Comparison of ENCODE assay signal across 8 cellular contexts in the genomic region with DNA sequence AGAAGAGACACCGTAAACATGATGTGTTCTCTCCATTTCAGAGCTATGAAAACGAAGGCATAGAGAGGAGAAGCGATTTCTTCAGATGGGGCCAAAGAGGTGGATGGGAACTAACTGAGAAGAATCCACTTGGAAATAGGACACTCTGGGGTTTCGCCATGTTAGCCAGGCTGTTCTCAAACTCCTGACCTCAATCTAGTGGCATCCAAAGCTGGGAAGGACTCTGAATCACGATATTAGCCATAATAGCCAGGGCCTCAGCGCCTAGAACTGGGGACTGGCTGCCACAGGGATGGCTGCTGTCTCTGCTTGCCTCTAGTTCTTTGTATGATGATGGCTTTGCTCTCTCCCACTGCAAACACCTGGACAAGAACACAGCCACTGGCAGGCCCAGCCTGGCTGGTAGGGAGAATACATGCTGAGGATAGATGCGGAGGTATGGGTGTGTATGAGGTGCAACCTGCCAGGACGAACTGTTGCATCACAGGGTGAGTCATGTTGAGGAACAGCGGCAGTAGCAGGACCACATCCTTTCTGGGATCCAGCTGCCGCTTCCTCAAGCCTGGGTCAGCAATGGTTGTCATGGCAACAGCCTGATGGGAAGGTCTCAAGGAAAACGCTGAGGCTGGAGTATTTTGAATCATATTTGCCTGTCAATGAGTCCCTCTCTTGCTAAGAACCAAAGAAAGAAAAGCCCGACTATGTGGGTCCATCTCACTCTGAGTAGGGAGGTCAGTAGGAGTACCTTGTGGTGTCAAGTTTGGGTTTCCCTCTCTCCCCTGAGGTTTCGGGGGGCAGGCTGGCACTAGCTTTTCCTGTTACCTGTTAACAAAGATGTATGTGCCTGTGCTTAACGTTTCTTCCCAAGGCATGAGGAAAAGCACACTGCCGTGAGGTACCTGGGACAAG. TPM values are rescaled to one million over a fixed set of nuclear protein-coding genes. Genes with fewer than 3 reads are reported as not detected.
DNase-seq lines count a peak whose midpoint lies in the region; ATAC-seq and TF ChIP-seq lines count a peak whose summit lies in the region.

No MANE protein-coding gene starts in this region.

- no peak overlapping the region for H3K4me3 Mint-ChIP-seq in chondrocyte (ENCODE audit: unreplicated experiment)

- no peak for TF ChIP-seq CTCF in gastroesophageal sphincter (IDR thresholded peaks at IDR 0.05)
- no peak for TF ChIP-seq CTCF in chondrocyte (IDR thresholded peaks at IDR 0.05)

- no peak overlapping the region for H3K4me3 ChIP-seq in Jurkat, Clone E6-1 (ENCODE audit: low read length)
- H3K4me3 ChIP-seq in gastroesophageal sphincter: no peak overlapping the region

- no peaks in the 10 kb centered on the region for H3K9me3 ChIP-seq in gastroesophageal sphincter

- peak; percentile 58 for ATAC-seq in gastroesophageal sphincter

- no peak for TF ChIP-seq POLR2A in gastroesophageal sphincter (IDR thresholded peaks at IDR 0.05)

- H3K36me3 ChIP-seq in gastroesophageal sphincter: no peaks in the 10 kb centered on the region

- no peak for TF ChIP-seq EP300 in gastroesophageal sphincter (IDR thresholded peaks at IDR 0.05)

- H3K27ac ChIP-seq in gastroesophageal sphincter: no peak overlapping the region

- 39 to 41% methylated on average over 4 to 12 of the region's 15 CpGs for WGBS in gastroesophageal sphincter (ENCODE audit: low coverage in 1 of 2), 2 donors

- no peaks in the 10 kb centered on the region for H3K36me3 Mint-ChIP-seq in chondrocyte (ENCODE audit: low read depth)

- H3K27me3 Mint-ChIP-seq in chondrocyte (ENCODE audit: low read depth): peaks cover 13% of the 10 kb centered on the region

- no peak overlapping the region for H3K27ac Mint-ChIP-seq in chondrocyte (ENCODE audit: unreplicated experiment)

- peaks cover 55% of the 10 kb centered on the region for H3K27me3 ChIP-seq in gastroesophageal sphincter

- peaks cover 3% of the 10 kb centered on the region for H3K4me1 Mint-ChIP-seq in chondrocyte (ENCODE audit: low read depth)

- H3K9me3 Mint-ChIP-seq in chondrocyte (ENCODE audit: low read depth): no peaks in the 10 kb centered on the region

- peak; percentile 89 for DNase-seq in DMS79 (lab: John Stamatoyannopoulos, UW)
- DNase-seq in Jurkat, Clone E6-1 (ENCODE audit: low read depth, low spot score): peak; percentile 35
- DNase-seq in activated CD4-positive, alpha-beta T cell treated with anti-CD3 and anti-CD28 coated beads, Interleukin-2, amount 50 U/mL, for 48 hours: peak; percentile 19 to 48
- peak; percentile 13 to 18 for DNase-seq in stimulated activated CD8-positive, alpha-beta memory T cell treated with anti-CD3 and anti-CD28 coated beads, Interleukin-2, amount 100 ng/mL, for 48 hours (ENCODE audit: low read depth in 2 of 2)
- no peak for DNase-seq in HUDEP-2 (lab: John Stamatoyannopoulos, UW; ENCODE audit: unreplicated experiment in 76 of 76)
- no peak for DNase-seq in chondrocyte (ENCODE audit: low spot score)
- DNase-seq in effector CD4-positive, alpha-beta T cell: no peak

- H3K4me1 ChIP-seq in gastroesophageal sphincter: peaks cover 0 to 7% (median 3%) of the 10 kb centered on the region in 3 donors

RNA-seq across cellular contexts. Expression of gene CCDC177, which starts 31.1 kb away (rescaled TPM):
- not detected for polyA plus RNA-seq in Jurkat, Clone E6-1 (2012; ENCODE audit: insufficient read depth, insufficient read length)
- total RNA-seq in gastroesophageal sphincter: not detected
- not detected in 3 replicates for total RNA-seq in chondrocyte

RNA-seq across cellular contexts. Expression of gene PLEKHD1, which starts 59.1 kb away (rescaled TPM):
- polyA plus RNA-seq in Jurkat, Clone E6-1 (2012; ENCODE audit: insufficient read depth, insufficient read length): not detected
- total RNA-seq in gastroesophageal sphincter (under 1 TPM in 2 of 4 donors, not detected in 2; 0.08 to 0.16 TPM), chondrocyte (0.08 to 0.15 TPM (median 0.10 TPM) in 3 replicates)

Comparison
In these comparisons a context has a peak if more than half of its experiments do, and no peak if none do; other contexts are left out.
1. DNase-seq: peak in DMS79 (single experiment), Jurkat, Clone E6-1 (single experiment), activated CD4-positive, alpha-beta T cell treated with anti-CD3 and anti-CD28 coated beads, Interleukin-2, amount 50 U/mL, for 48 hours (2 of 2) and stimulated activated CD8-positive, alpha-beta memory T cell treated with anti-CD3 and anti-CD28 coated beads, Interleukin-2, amount 100 ng/mL, for 48 hours (2 of 2); none in HUDEP-2 (0 of 76), chondrocyte (single experiment) and effector CD4-positive, alpha-beta T cell (single experiment).